Comparison of ENCODE assay signal across 25 cellular contexts in the genomic region with DNA sequence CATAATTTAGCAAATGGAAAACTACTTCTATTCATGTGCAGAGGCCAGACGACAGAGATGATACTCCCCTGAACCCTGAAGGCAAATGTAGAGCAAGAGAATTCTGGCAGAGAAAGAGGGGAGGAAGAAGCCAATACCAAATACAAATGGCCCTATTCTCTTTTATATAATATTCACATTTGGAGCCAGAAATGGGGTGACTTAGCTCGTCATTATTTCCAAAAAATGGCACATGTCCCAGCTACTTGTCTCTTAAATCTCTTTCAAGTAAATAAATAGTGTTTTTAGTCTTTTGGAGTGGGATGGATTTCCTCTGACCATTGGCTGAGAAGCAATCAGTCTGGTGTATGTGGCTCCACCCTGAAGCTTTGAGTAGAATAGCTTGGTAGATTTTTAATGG.
"Had no signal": no experiment of that assay in that cellular context is flagged by ENCODE, and none has a peak within 500 bp of the region (broad histone marks: within the 10 kb centered on the region; RNA-seq: fewer than 3 reads in every experiment).

No MANE protein-coding gene starts in this region.

- H3K27ac ChIP-seq: ascending aorta, breast epithelium, Peyer's patch had no signal

- H3K36me3 ChIP-seq: ascending aorta, breast epithelium, Peyer's patch had no signal

- DNase-seq: activated CD4-positive, alpha-beta memory T cell treated with anti-CD3 and anti-CD28 coated beads for 36 hours; activated CD4-positive, alpha-beta T cell treated with anti-CD3 and anti-CD28 coated beads for 4 hours; activated CD4-positive, alpha-beta T cell treated with anti-CD3 and anti-CD28 coated beads, Interleukin-2, amount 50 U/mL, for 1 hour; activated CD8-positive, alpha-beta memory T cell treated with anti-CD3 and anti-CD28 coated beads for 24 hours; activated CD8-positive, alpha-beta memory T cell treated with anti-CD3 and anti-CD28 coated beads, Interleukin-2, amount 10 ng/mL, durations not matched to agents 7 days and 5 days; activated effector memory CD4-positive, alpha-beta T cell treated with anti-CD3 and anti-CD28 coated beads, Interleukin-2, amount 50 U/mL, for 16 hours; activated naive CD4-positive, alpha-beta T cell; activated naive CD4-positive, alpha-beta T cell treated with anti-CD3 and anti-CD28 coated beads, Interleukin-2, amount 50 U/mL, for 16 hours; activated naive CD8-positive, alpha-beta T cell treated with anti-CD3 and anti-CD28 coated beads for 36 hours; activated T-cell treated with anti-CD3 and anti-CD28 coated beads, Interleukin-2, amount 50 U/mL, for 1 hour; activated T-cell treated with anti-CD3 and anti-CD28 coated beads, Interleukin-2, amount 50 U/mL, for 72 hours; amygdala; IMR-90; NCI-H1105; NCI-H1417 treated with DMSO at 0.1 percent for 48 hours; NCI-H1930; NCI-H2081 treated with DMSO at 0.1 percent for 48 hours; NCI-H345; NCI-H524 treated with DMSO at 0.1 percent for 48 hours; Peyer's patch; RPMI8226; SIG-M5 had no signal

- H3K4me3 ChIP-seq: ascending aorta, breast epithelium, K562, Peyer's patch had no signal

- H3K27me3 ChIP-seq: ascending aorta, breast epithelium, Peyer's patch had no signal

- H3K9me3 ChIP-seq: ascending aorta, breast epithelium, Peyer's patch had no signal
